Comparison of ENCODE assay signal across 1 cellular context in genomic region chr12:113131556-113131955, GRCh38.
A peak's percentile ranks its signal among the peaks of the same experiment; 100 is the strongest.
TF ChIP-seq lines count a peak whose summit lies in the region.

No MANE protein-coding gene starts in this region.

TF ChIP-seq in A549, 52 proteins besides CTCF, POLR2A, EP300 and RAD21:
- TF ChIP-seq FOSL2 (IDR thresholded peaks at IDR 0.05) (no peak), FOSL2 (CRISPR knock-in tag; IDR thresholded peaks at IDR 0.05) (peak; percentile 10; the same call in 1 of the 2 replicates), RFX5 (IDR thresholded peaks at IDR 0.05) (no peak), CHD2 (IDR thresholded peaks at IDR 0.05; ENCODE audit: low read length, partially characterized antibody) (no peak), HMGXB4 (CRISPR knock-in tag; IDR thresholded peaks at IDR 0.05; ENCODE audit: borderline replicate concordance) (no peak), MAX (IDR thresholded peaks at IDR 0.05) (no peak), GATA3 (IDR thresholded peaks at IDR 0.05; ENCODE audit: borderline replicate concordance) (no peak), KDM1A (IDR thresholded peaks at IDR 0.05; ENCODE audit: low read depth) (peak; percentile 45; the same call in 1 of the 2 replicates)
